Comparison of ENCODE assay signal across 1 cellular context in genomic region chr19:2230029-2230531, GRCh38.
TF ChIP-seq lines count a peak whose summit lies in the region.

No MANE protein-coding gene starts in this region.

TF ChIP-seq in HepG2, 621 proteins besides CTCF, POLR2A, EP300 and RAD21:
- TF ChIP-seq ZBTB33 (CRISPR knock-in tag; IDR thresholded peaks at IDR 0.05) (peak; percentile 55; the same call in 1 of the 2 replicates), MAX (IDR thresholded peaks at IDR 0.05) (no peak)
